Comparison of ENCODE assay signal across 10 cellular contexts in the genomic region with DNA sequence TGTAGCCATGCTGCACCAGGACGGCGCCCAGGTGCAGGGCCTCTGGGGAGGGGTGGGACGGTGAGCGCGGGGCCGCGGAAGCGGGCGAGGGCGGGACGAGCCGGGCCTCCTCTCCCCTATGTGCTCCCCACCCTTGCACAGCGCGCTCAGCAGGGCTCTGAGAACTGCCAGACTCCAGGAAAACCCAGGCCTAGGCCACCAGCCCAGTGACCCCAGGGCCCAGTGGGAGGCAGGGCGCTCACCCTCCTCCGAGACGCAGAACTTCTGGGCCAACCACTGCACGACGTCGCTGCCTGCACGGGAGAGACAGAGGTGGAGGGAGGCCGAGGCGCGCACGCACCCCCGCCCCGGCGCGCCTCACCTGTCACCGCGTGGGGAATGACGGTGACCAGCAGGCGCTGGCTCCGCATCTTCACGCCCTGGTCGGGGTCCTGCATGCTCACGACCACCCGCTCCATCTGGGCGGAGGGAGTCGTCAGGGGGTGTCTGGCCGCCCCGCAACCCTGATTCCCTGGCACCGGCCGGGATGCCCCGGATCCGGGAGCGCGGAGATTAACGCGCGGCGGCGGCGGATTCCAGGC. TPM values are rescaled to one million over a fixed set of nuclear protein-coding genes. Genes with fewer than 3 reads are reported as not detected.
DNase-seq lines count a peak whose midpoint lies in the region; ATAC-seq and TF ChIP-seq lines count a peak whose summit lies in the region.
"Had no signal": no experiment of that assay in that cellular context is flagged by ENCODE, and none has a peak within 500 bp of the region (broad histone marks: within the 10 kb centered on the region; RNA-seq: fewer than 3 reads in every experiment).

No MANE protein-coding gene starts in this region.

- POLR2A ChIA-PET in SK-N-SH (lab: Yijun Ruan, JAX): no interaction called here

- H3K9me3 ChIP-seq in SK-N-SH (no peaks in the 10 kb centered on the region), subcutaneous abdominal adipose tissue (ENCODE audit: control insufficient read depth in 5 of 5, low read length in 5 of 5) (no peaks in the 10 kb centered on the region)

- no peaks in the 10 kb centered on the region for H3K9me2 ChIP-seq in SK-N-SH

- ATAC-seq in SK-N-SH treated with all-trans-retinoic acid at 6 μM for 48 hours (no peak), GM21723 (IDR thresholded peaks at IDR 0.05; ENCODE audit: unreplicated experiment) (no peak), GM21423 (IDR thresholded peaks at IDR 0.05; ENCODE audit: unreplicated experiment) (no peak)

- H3K36me3 ChIP-seq in SK-N-SH (replicated peaks in 1 of 2; ENCODE audit: control insufficient read depth in 1 of 2, insufficient read depth in 2 of 2, low read length in 1 of 2) (no peaks in the 10 kb centered on the region), subcutaneous abdominal adipose tissue (ENCODE audit: control insufficient read depth in 5 of 5, insufficient read depth in 5 of 5, low read length in 5 of 5) (no peaks in the 10 kb centered on the region)

- no peak for TF ChIP-seq CTCF in SK-N-SH (IDR thresholded peaks at IDR 0.05)
- TF ChIP-seq CTCF in astrocyte of the cerebellum (IDR thresholded peaks at IDR 0.05; ENCODE audit: low read depth, low read length, missing control alignments): no peak

- H3K27ac Mint-ChIP-seq in immature natural killer cell: no peak overlapping the region

- peak overlapping the region; percentile 28; the same call in 1 of the 2 replicates for H3K4me2 ChIP-seq in SK-N-SH

- no peaks in the 10 kb centered on the region for H3K36me3 Mint-ChIP-seq in immature natural killer cell

- no peak for TF ChIP-seq EP300 in SK-N-SH (IDR thresholded peaks at IDR 0.05; ENCODE audit: borderline replicate concordance in 1 of 2, low read depth in 1 of 2, low read length in 1 of 2)

- in situ Hi-C loops in astrocyte of the cerebellum (cut with HindIII; ENCODE audit: low sequenced_read_pairs): no loop called here

- H2AFZ ChIP-seq in SK-N-SH (ENCODE audit: low read depth): peak overlapping the region; percentile 65; the same call in 1 of the 2 replicates

- TF ChIP-seq RAD21 in SK-N-SH (IDR thresholded peaks at IDR 0.05; ENCODE audit: low read length): no peak

- H3K79me2 ChIP-seq in SK-N-SH (ENCODE audit: insufficient read depth): no peaks in the 10 kb centered on the region

- H4K20me1 ChIP-seq in SK-N-SH (ENCODE audit: insufficient read depth): no peaks in the 10 kb centered on the region

- H3K4me1 ChIP-seq in SK-N-SH (ENCODE audit: control insufficient read depth in 1 of 2, insufficient read depth in 2 of 2, low read depth in 1 of 2, low read length in 1 of 2) (peaks cover 0 to 13% of the 10 kb centered on the region in 2 experiments; a peak in 1 of 4 replicates), subcutaneous abdominal adipose tissue (ENCODE audit: control insufficient read depth in 5 of 5, insufficient read depth in 5 of 5, low read length in 5 of 5) (peaks cover 0 to 25% (median 22%) of the 10 kb centered on the region in 5 donors)

- H3K4me3 ChIP-seq in SK-N-SH (ENCODE audit: low read depth in 2 of 2, low read length in 1 of 2) (peak overlapping the region in 1 of 2 experiments; percentile 42; a peak in 3 of 4 replicates), astrocyte of the cerebellum (ENCODE audit: low read depth, low read length) (peak overlapping the region; percentile 29), subcutaneous abdominal adipose tissue (ENCODE audit: low read depth in 1 of 5, low read length in 5 of 5) (peak overlapping the region in 4 of 5 donors; percentile 50 to 66 (median 63))

- H3K9ac ChIP-seq in SK-N-SH (no peak overlapping the region), subcutaneous abdominal adipose tissue (ENCODE audit: low read length in 5 of 5) (peak overlapping the region in 2 of 5 donors; percentile 20 to 60)

- H3K4me3 Mint-ChIP-seq in immature natural killer cell: peak overlapping the region in 3 of 5 donors; percentile 36 to 46 (median 38)

- H3K27ac ChIP-seq in SK-N-SH (ENCODE audit: low read depth in 2 of 2, low read length in 1 of 2): no peak overlapping the region
- H3K27ac ChIP-seq in subcutaneous abdominal adipose tissue (ENCODE audit: low read depth, low read length): no peak overlapping the region

- CTCF ChIA-PET in SK-N-SH (lab: Yijun Ruan, JAX): no interaction called here

- DNase-seq in SK-N-SH (peak; percentile 74), astrocyte of the cerebellum (ENCODE audit: low read depth) (no peak), immature natural killer cell (no peak), GM19238 (ENCODE audit: insufficient read length, low spot score) (no peak)
- DNase-seq: DND-41, foreskin melanocyte had no signal

- H3K9me3 Mint-ChIP-seq in immature natural killer cell: no peaks in the 10 kb centered on the region

- peaks cover 3% of the 10 kb centered on the region for H3F3A ChIP-seq in SK-N-SH (replicated peaks; ENCODE audit: insufficient read depth)

- H3K27me3 ChIP-seq in SK-N-SH (ENCODE audit: insufficient read depth): no peaks in the 10 kb centered on the region
- peaks cover 0 to 9% (median 0%) of the 10 kb centered on the region in 5 donors for H3K27me3 ChIP-seq in subcutaneous abdominal adipose tissue (ENCODE audit: control insufficient read depth in 5 of 5, insufficient read depth in 4 of 5, low read length in 5 of 5)

- WGBS in SK-N-SH (ENCODE audit: low lambda C conversion rate): 73% methylated on average over 22 of the region's 54 CpGs

- H3K4me1 Mint-ChIP-seq in immature natural killer cell: peaks cover 10 to 13% of the 10 kb centered on the region in 2 donors

- H3K27me3 Mint-ChIP-seq in immature natural killer cell (ENCODE audit: low read depth in 3 of 3): peaks cover 6 to 12% (median 6%) of the 10 kb centered on the region in 3 donors

TF ChIP-seq in SK-N-SH, 30 proteins besides CTCF, POLR2A, EP300 and RAD21 (continues in another document):
- TF ChIP-seq TAF1 (IDR thresholded peaks at IDR 0.05; ENCODE audit: borderline replicate concordance, low read depth, low read length) (no peak), SMC3 (IDR thresholded peaks at IDR 0.05; ENCODE audit: low read depth, low read length) (no peak), JUND (IDR thresholded peaks at IDR 0.05) (no peak)

TF ChIP-seq in SK-N-SH treated with all-trans-retinoic acid at 6 μM for 48 hours, 23 proteins besides CTCF, POLR2A, EP300 and RAD21 (continues in another document):
- TF ChIP-seq ISL1 (CRISPR knock-in tag; IDR thresholded peaks at IDR 0.05) (no peak), BACH2 (CRISPR knock-in tag; IDR thresholded peaks at IDR 0.05; ENCODE audit: borderline replicate concordance) (no peak), ZNF70 (CRISPR knock-in tag; IDR thresholded peaks at IDR 0.05) (no peak), CSDC2 (CRISPR knock-in tag; IDR thresholded peaks at IDR 0.05) (no peak), ESRRG (CRISPR knock-in tag; IDR thresholded peaks at IDR 0.05) (no peak), ZFP30 (CRISPR knock-in tag; IDR thresholded peaks at IDR 0.05) (no peak), ZNF8 (CRISPR knock-in tag; IDR thresholded peaks at IDR 0.05) (no peak), ZFP3 (CRISPR knock-in tag; IDR thresholded peaks at IDR 0.05) (no peak), ZNF565 (CRISPR knock-in tag; conservative IDR thresholded peaks at IDR 0.05; ENCODE audit: low read depth) (no peak), RARB (CRISPR knock-in tag; IDR thresholded peaks at IDR 0.05) (no peak)
- TF ChIP-seq, protein P1, sequence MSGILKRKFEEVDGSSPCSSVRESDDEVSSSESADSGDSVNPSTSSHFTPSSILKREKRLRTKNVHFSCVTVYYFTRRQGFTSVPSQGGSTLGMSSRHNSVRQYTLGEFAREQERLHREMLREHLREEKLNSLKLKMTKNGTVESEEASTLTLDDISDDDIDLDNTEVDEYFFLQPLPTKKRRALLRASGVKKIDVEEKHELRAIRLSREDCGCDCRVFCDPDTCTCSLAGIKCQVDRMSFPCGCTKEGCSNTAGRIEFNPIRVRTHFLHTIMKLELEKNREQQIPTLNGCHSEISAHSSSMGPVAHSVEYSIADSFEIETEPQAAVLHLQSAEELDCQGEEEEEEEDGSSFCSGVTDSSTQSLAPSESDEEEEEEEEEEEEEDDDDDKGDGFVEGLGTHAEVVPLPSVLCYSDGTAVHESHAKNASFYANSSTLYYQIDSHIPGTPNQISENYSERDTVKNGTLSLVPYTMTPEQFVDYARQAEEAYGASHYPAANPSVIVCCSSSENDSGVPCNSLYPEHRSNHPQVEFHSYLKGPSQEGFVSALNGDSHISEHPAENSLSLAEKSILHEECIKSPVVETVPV (CRISPR knock-in tag; IDR thresholded peaks at IDR 0.05): no peak

RNA-seq across cellular contexts. Expression of gene RGS11, which starts 0.6 kb away (rescaled TPM):
- 9.8 and 10.0 TPM in 2 replicates for polyA plus RNA-seq in SK-N-SH (2012; rRNA removed)
- 0.93 and 1.8 TPM in 2 replicates for polyA plus RNA-seq in SK-N-SH (2012; cell fraction: cytosol; rRNA removed)
- 105 and 118 TPM in 2 replicates for polyA plus RNA-seq in SK-N-SH (2012; cell fraction: nucleus; rRNA removed)
- polyA plus RNA-seq in immature natural killer cell: not detected

RNA-seq across cellular contexts. Expression of gene ARHGDIG, which starts 5.3 kb away (rescaled TPM):
- polyA plus RNA-seq in SK-N-SH (2012; rRNA removed) (4.8 and 4.9 TPM in 2 replicates), immature natural killer cell (not detected)
- 1.7 and 3.3 TPM in 2 replicates for polyA plus RNA-seq in SK-N-SH (2012; cell fraction: cytosol; rRNA removed)
- 14.9 and 18.9 TPM in 2 replicates for polyA plus RNA-seq in SK-N-SH (2012; cell fraction: nucleus; rRNA removed)

RNA-seq across cellular contexts. Expression of gene PDIA2, which starts 7.8 kb away (rescaled TPM):
- 1.7 and 2.5 TPM in 2 replicates for polyA plus RNA-seq in SK-N-SH (2012; rRNA removed)
- 0.21 and 0.24 TPM in 2 replicates for polyA plus RNA-seq in SK-N-SH (2012; cell fraction: cytosol; rRNA removed)
- 18.8 and 22.7 TPM in 2 replicates for polyA plus RNA-seq in SK-N-SH (2012; cell fraction: nucleus; rRNA removed)
- polyA plus RNA-seq in immature natural killer cell: not detected

RNA-seq across cellular contexts. Expression of gene FAM234A, which starts 40.5 kb away (rescaled TPM):
- polyA plus RNA-seq in SK-N-SH (2012; rRNA removed): 91.3 and 126 TPM in 2 replicates
- polyA plus RNA-seq in SK-N-SH (2012; cell fraction: cytosol; rRNA removed): 59.3 and 86.4 TPM in 2 replicates
- 89.7 and 103 TPM in 2 replicates for polyA plus RNA-seq in SK-N-SH (2012; cell fraction: nucleus; rRNA removed)
- polyA plus RNA-seq in immature natural killer cell: 10 to 100 TPM; 19.3 to 56.6 (median 24.4) TPM

RNA-seq across cellular contexts. Expression of gene LUC7L, which starts 45.9 kb away (rescaled TPM):
- polyA plus RNA-seq in SK-N-SH (2012; rRNA removed): 97.7 and 105 TPM in 2 replicates
- polyA plus RNA-seq in SK-N-SH (2012; cell fraction: cytosol; rRNA removed): 38.5 and 38.9 TPM in 2 replicates
- polyA plus RNA-seq in SK-N-SH (2012; cell fraction: nucleus; rRNA removed): 529 and 717 TPM in 2 replicates
- 10 to 100 TPM in 2 of 3 donors, 1 to 10 TPM in 1; 4.5 to 15.0 (median 10.4) TPM for polyA plus RNA-seq in immature natural killer cell
